In the genomic region with DNA sequence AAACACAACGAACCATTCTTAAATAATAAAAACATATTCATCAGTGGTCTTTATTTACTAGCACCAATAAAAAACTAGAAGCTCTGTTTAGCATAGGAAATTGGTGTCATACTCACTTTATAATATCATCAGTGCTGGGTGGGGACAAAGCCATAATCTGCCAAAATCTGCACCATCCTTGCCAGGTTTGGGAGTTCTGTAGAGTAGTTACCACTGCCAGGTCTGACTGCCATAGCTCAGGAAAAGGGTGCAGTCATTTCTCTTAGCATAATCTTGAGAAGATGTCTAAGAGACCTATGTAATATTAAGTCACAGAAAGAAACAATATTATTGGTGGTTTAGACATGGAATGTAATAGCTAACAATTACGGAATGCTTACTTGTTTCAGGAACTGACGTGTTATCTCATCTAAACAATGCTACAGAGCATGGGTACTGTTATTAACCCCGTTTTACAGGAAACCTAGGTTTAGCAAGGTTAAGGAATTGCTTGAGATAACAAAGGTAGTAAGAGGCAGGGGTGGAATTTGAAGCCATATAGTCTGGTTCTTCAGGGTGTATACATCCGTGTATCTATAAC, we compare ENCODE assay signal across 10 cellular contexts. TPM values are rescaled to one million over a fixed set of nuclear protein-coding genes. Genes with fewer than 3 reads are reported as not detected.
DNase-seq lines count a peak whose midpoint lies in the region; ATAC-seq and TF ChIP-seq lines count a peak whose summit lies in the region.
"Had no signal": no experiment of that assay in that cellular context is flagged by ENCODE, and none has a peak within 500 bp of the region (broad histone marks: within the 10 kb centered on the region; RNA-seq: fewer than 3 reads in every experiment).

No MANE protein-coding gene starts in this region.

- H3K9ac ChIP-seq in NT2/D1 (ENCODE audit: insufficient read length, low read depth), result peak overlapping the region; percentile 47
- no peak overlapping the region for H3K9ac ChIP-seq in parathyroid adenoma

- ATAC-seq in HG03457 (IDR thresholded peaks at IDR 0.05; ENCODE audit: unreplicated experiment), result no peak

- peaks cover 24% of the 10 kb centered on the region for H3K79me2 ChIP-seq in parathyroid adenoma

- peak overlapping the region; percentile 98 for H2AFZ ChIP-seq in parathyroid adenoma

- TF ChIP-seq CTCF in parathyroid adenoma (IDR thresholded peaks at IDR 0.05), result no peak

- no peak overlapping the region for H3K4me2 ChIP-seq in parathyroid adenoma (ENCODE audit: low read length)

- H3K9me3 ChIP-seq in NT2/D1 (ENCODE audit: insufficient read depth, low read length), result no peaks in the 10 kb centered on the region
- no peaks in the 10 kb centered on the region for H3K9me3 ChIP-seq in parathyroid adenoma (ENCODE audit: control insufficient read depth, low read length)

- H3K36me3 ChIP-seq in NT2/D1 (ENCODE audit: insufficient read depth, insufficient read length, low read length) (peaks cover 22% of the 10 kb centered on the region), parathyroid adenoma (ENCODE audit: control insufficient read depth, insufficient read depth, low read length) (no peaks in the 10 kb centered on the region)

- no peak overlapping the region for H3K27ac ChIP-seq in parathyroid adenoma

- DNase-seq in NOMO-1 treated with DMSO at 0.1 percent for 48 hours (lab: John Stamatoyannopoulos, UW; ENCODE audit: unreplicated experiment) (peak; percentile 24), NOMO-1 treated with dmso at 0.1 percent for 144 hours (lab: John Stamatoyannopoulos, UW; ENCODE audit: unreplicated experiment) (no peak), NT2/D1 (ENCODE audit: low read depth, low spot score) (no peak), dermis blood vessel endothelial cell (peak; percentile 87), GDM1 (lab: John Stamatoyannopoulos, UW) (no peak), D341Med (ENCODE audit: low spot score) (no peak)
- DNase-seq: NCI-H2081 treated with DMSO at 0.1 percent for 48 hours had no signal

- H3K4me1 ChIP-seq in NT2/D1 (ENCODE audit: insufficient read depth, insufficient read length) (peaks cover 2% of the 10 kb centered on the region), parathyroid adenoma (no peaks in the 10 kb centered on the region)

- no peak overlapping the region for H3K4me3 ChIP-seq in NT2/D1 (ENCODE audit: insufficient read length, low read depth)
- no peak overlapping the region for H3K4me3 ChIP-seq in parathyroid adenoma (ENCODE audit: low read depth, low read length)
- H3K4me3 ChIP-seq: lung had no signal

- H3K27me3 ChIP-seq in NT2/D1 (ENCODE audit: insufficient read depth, insufficient read length) (no peaks in the 10 kb centered on the region), parathyroid adenoma (ENCODE audit: control insufficient read depth, insufficient read depth, low read length) (no peaks in the 10 kb centered on the region)

RNA-seq across cellular contexts. Expression of gene MARCHF7, which starts 1.6 kb away (rescaled TPM):
- total RNA-seq in dermis blood vessel endothelial cell, result 174 and 193 TPM in 2 replicates

Comparison
In these comparisons a context has a peak if more than half of its experiments do, and no peak if none do; other contexts are left out.
1. DNase-seq: peak in NOMO-1 treated with DMSO at 0.1 percent for 48 hours (single experiment) and dermis blood vessel endothelial cell (single experiment); none in NOMO-1 treated with dmso at 0.1 percent for 144 hours (single experiment), NT2/D1 (single experiment), GDM1 (single experiment) and D341Med (single experiment).